ENCODE assay signal across 22 cellular contexts in genomic region chr5:152844713-152845112, GRCh38.
"Had no signal": no experiment of that assay in that cellular context is flagged by ENCODE, and none has a peak within 500 bp of the region (broad histone marks: within the 10 kb centered on the region; RNA-seq: fewer than 3 reads in every experiment).

No MANE protein-coding gene starts in this region.

- H3K36me3 ChIP-seq: neutrophil, pancreas, prostate gland, right lobe of liver, sigmoid colon, stomach, thoracic aorta, thyroid gland, tibial nerve, upper lobe of left lung, vagina had no signal

- H3K27ac ChIP-seq: neutrophil, pancreas, prostate gland, right lobe of liver, sigmoid colon, stomach, thoracic aorta, thyroid gland, tibial nerve, upper lobe of left lung, vagina had no signal

- H3K4me1 ChIP-seq: prostate gland, sigmoid colon, stomach, thyroid gland, tibial nerve, upper lobe of left lung, vagina had no signal

- H3K27me3 ChIP-seq: neutrophil, right lobe of liver, sigmoid colon, stomach, thyroid gland, tibial nerve, upper lobe of left lung, vagina had no signal

- H3K9me3 ChIP-seq: neutrophil, pancreas, prostate gland, right lobe of liver, sigmoid colon, stomach, thoracic aorta, thyroid gland, tibial nerve, upper lobe of left lung, vagina had no signal

- DNase-seq: naive thymus-derived CD8-positive, alpha-beta T cell; nephron progenitor cell; nucleus accumbens; pancreas; right cardiac atrium; right lobe of liver; sigmoid colon; small intestine; stimulated activated CD4-positive, alpha-beta T cell treated with anti-CD3 and anti-CD28 coated beads, Interleukin-15, amount 100 ng/mL, for 24 hours; stimulated activated CD4-positive, alpha-beta T cell treated with anti-CD3 and anti-CD28 coated beads, Interleukin-2, amount 100 ng/mL, for 24 hours; stimulated activated CD4-positive, alpha-beta T cell treated with anti-CD3 and anti-CD28 coated beads, Interleukin-2, amount 100 ng/mL, for 48 hours; stimulated activated CD4-positive, alpha-beta T cell treated with anti-CD3 and anti-CD28 coated beads, Interleukin-4, amount 100 ng/mL, for 24 hours; stimulated activated naive B cell treated with anti-CD40 and anti-IgM and Interleukin-4, amounts not matched to agents 10 μg/mL and 1 μg/mL and 100 μg/mL, for 72 hours; stimulated activated naive CD4-positive, alpha-beta T cell treated with Interleukin-2 at 50 U/mL for 16 hours; stomach; thyroid gland; upper lobe of left lung had no signal

- H3K4me3 ChIP-seq: pancreas, prostate gland, right lobe of liver, sigmoid colon, stomach, thoracic aorta, thyroid gland, tibial nerve, upper lobe of left lung, vagina had no signal
